Comparison of ENCODE assay signal across 34 cellular contexts in the genomic region with DNA sequence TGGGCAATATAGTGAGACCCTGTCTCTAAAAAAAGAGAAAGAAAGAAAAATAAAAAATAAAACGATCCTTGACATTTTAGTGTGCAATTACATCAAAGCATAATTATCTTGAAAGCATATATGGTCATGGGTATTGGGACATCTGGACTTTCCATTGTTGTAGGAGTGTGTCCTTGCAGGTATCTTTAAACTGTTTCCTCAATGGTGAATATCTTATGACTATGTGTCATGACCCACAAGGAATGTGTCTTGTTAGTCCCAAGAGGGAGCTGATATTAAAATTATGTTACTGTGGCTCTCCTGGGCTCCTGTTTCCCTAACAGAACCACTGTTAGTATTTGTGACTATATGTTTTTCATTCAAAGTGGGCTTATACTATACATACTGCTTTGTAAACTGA. TPM values are rescaled to one million over a fixed set of nuclear protein-coding genes. Genes with fewer than 3 reads are reported as not detected.
"Had no signal": no experiment of that assay in that cellular context is flagged by ENCODE, and none has a peak within 500 bp of the region (broad histone marks: within the 10 kb centered on the region; RNA-seq: fewer than 3 reads in every experiment).

No MANE protein-coding gene starts in this region.

- H3K4me3 ChIP-seq: coronary artery, dorsolateral prefrontal cortex, esophagus squamous epithelium, gastroesophageal sphincter had no signal

- H3K9me3 ChIP-seq: esophagus squamous epithelium, gastroesophageal sphincter had no signal

- H3K27me3 Mint-ChIP-seq: activated naive CD8-positive, alpha-beta T cell; central memory CD8-positive, alpha-beta T cell; dendritic cell treated with granulocyte-macrophage colony-stimulating factor and Interleukin-4, amounts not matched to agents 40 ng/mL and 50 ng/mL, for 4 days had no signal

- H3K36me3 ChIP-seq: brain microvascular endothelial cell, esophagus squamous epithelium, gastroesophageal sphincter had no signal

- DNase-seq: activated CD4-positive, alpha-beta memory T cell treated with anti-CD3 and anti-CD28 coated beads for 36 hours; activated CD4-positive, alpha-beta T cell treated with anti-CD3 and anti-CD28 coated beads for 36 hours; activated CD4-positive, alpha-beta T cell treated with anti-CD3 and anti-CD28 coated beads, Interleukin-2, amount 10 ng/mL, durations not matched to agents 24 days and 14 days; activated CD4-positive, CD25-positive, alpha-beta regulatory T cell; activated CD4-positive, CD25-positive, alpha-beta regulatory T cell treated with anti-CD3 and anti-CD28 coated beads, Interleukin-2, amount 50 U/mL, for 72 hours; activated CD8-positive, alpha-beta memory T cell treated with anti-CD3 and anti-CD28 coated beads, Interleukin-2, amount 10 ng/mL, durations not matched to agents 7 days and 5 days; activated CD8-positive, alpha-beta memory T cell treated with anti-CD3 and anti-CD28 coated beads, Interleukin-2, amount 50 U/mL, for 4 hours; activated CD8-positive, alpha-beta T cell treated with anti-CD3 and anti-CD28 coated beads, Interleukin-2, amount 10 ng/mL, durations not matched to agents 7 days and 5 days; activated gamma-delta T cell; activated naive CD4-positive, alpha-beta T cell; activated naive CD4-positive, alpha-beta T cell treated with anti-CD3 and anti-CD28 coated beads, Interleukin-2, amount 50 U/mL, for 16 hours; activated T-cell treated with anti-CD3 and anti-CD28 coated beads, Interleukin-2, amount 50 U/mL, for 1 hour; activated T-cell treated with anti-CD3 and anti-CD28 coated beads, Interleukin-2, amount 50 U/mL, for 48 hours; amniotic stem cell; anterior cingulate cortex; brain microvascular endothelial cell; dorsolateral prefrontal cortex; effector memory CD4-positive, alpha-beta T cell; endodermal cell; esophagus squamous epithelium; foreskin melanocyte; T-helper 2 cell had no signal

- H3K27me3 ChIP-seq: brain microvascular endothelial cell, dorsolateral prefrontal cortex, esophagus squamous epithelium, gastroesophageal sphincter had no signal

- ATAC-seq: activated CD8-positive, alpha-beta memory T cell treated with anti-CD3 and anti-CD28 coated beads, Interleukin-2, amount 10 ng/mL, durations not matched to agents 7 days and 5 days; activated CD8-positive, alpha-beta T cell treated with anti-CD3 and anti-CD28 coated beads, Interleukin-2, amount 10 ng/mL, durations not matched to agents 7 days and 5 days; gastroesophageal sphincter had no signal

- H3K27ac ChIP-seq: brain microvascular endothelial cell, coronary artery, dorsolateral prefrontal cortex, esophagus squamous epithelium, gastroesophageal sphincter had no signal

- H3K4me1 Mint-ChIP-seq: central memory CD8-positive, alpha-beta T cell had no signal

- H3K4me1 ChIP-seq: esophagus squamous epithelium, gastroesophageal sphincter had no signal

- H3K9me3 Mint-ChIP-seq: activated CD4-positive, alpha-beta memory T cell treated with anti-CD3 and anti-CD28 coated beads for 36 hours; activated CD4-positive, alpha-beta T cell treated with anti-CD3 and anti-CD28 coated beads, Interleukin-2, amount 10 ng/mL, durations not matched to agents 24 days and 14 days; activated T-helper 1 cell treated with anti-CD3 and anti-CD28 coated beads, Interleukin-12 subunit alpha, Interleukin-12 subunit beta, Interleukin-2, Interleukin-4 antibody, amounts not matched to agents 30 ng/mL and 10 ng/mL and 1 ng/mL, durations not matched to agents 14 hours and 24 hours and 36 hours; central memory CD8-positive, alpha-beta T cell; dendritic cell treated with granulocyte-macrophage colony-stimulating factor and Interleukin-4, amounts not matched to agents 40 ng/mL and 50 ng/mL, for 4 days; endodermal cell had no signal

- H3K36me3 Mint-ChIP-seq: activated CD4-positive, alpha-beta memory T cell treated with anti-CD3 and anti-CD28 coated beads for 36 hours; activated CD8-positive, alpha-beta memory T cell treated with anti-CD3 and anti-CD28 coated beads, Interleukin-2, amount 10 ng/mL, durations not matched to agents 7 days and 5 days; activated naive CD8-positive, alpha-beta T cell had no signal

- H3K27ac Mint-ChIP-seq: activated CD4-positive, alpha-beta memory T cell treated with anti-CD3 and anti-CD28 coated beads for 36 hours; activated CD4-positive, alpha-beta T cell treated with anti-CD3 and anti-CD28 coated beads for 36 hours; activated CD4-positive, alpha-beta T cell treated with anti-CD3 and anti-CD28 coated beads, Interleukin-2, amount 10 ng/mL, durations not matched to agents 24 days and 14 days; activated CD8-positive, alpha-beta memory T cell treated with anti-CD3 and anti-CD28 coated beads, Interleukin-2, amount 10 ng/mL, durations not matched to agents 7 days and 5 days; activated CD8-positive, alpha-beta T cell treated with anti-CD3 and anti-CD28 coated beads, Interleukin-2, amount 10 ng/mL, durations not matched to agents 7 days and 5 days; activated naive CD8-positive, alpha-beta T cell; activated T-helper 1 cell treated with anti-CD3 and anti-CD28 coated beads, Interleukin-12 subunit alpha, Interleukin-12 subunit beta, Interleukin-2, Interleukin-4 antibody, amounts not matched to agents 30 ng/mL and 10 ng/mL and 1 ng/mL, durations not matched to agents 14 hours and 24 hours and 36 hours; dendritic cell treated with granulocyte-macrophage colony-stimulating factor and Interleukin-4, amounts not matched to agents 40 ng/mL and 50 ng/mL, for 4 days; endodermal cell had no signal

- FAIRE-seq: astrocyte had no signal

- H3K4me3 Mint-ChIP-seq: activated CD4-positive, alpha-beta memory T cell treated with anti-CD3 and anti-CD28 coated beads for 36 hours; activated CD4-positive, alpha-beta T cell treated with anti-CD3 and anti-CD28 coated beads for 36 hours; activated CD4-positive, alpha-beta T cell treated with anti-CD3 and anti-CD28 coated beads, Interleukin-2, amount 10 ng/mL, durations not matched to agents 24 days and 14 days; activated CD8-positive, alpha-beta memory T cell treated with anti-CD3 and anti-CD28 coated beads, Interleukin-2, amount 10 ng/mL, durations not matched to agents 7 days and 5 days; activated CD8-positive, alpha-beta T cell treated with anti-CD3 and anti-CD28 coated beads, Interleukin-2, amount 10 ng/mL, durations not matched to agents 7 days and 5 days; activated naive CD8-positive, alpha-beta T cell; activated T-helper 1 cell treated with anti-CD3 and anti-CD28 coated beads, Interleukin-12 subunit alpha, Interleukin-12 subunit beta, Interleukin-2, Interleukin-4 antibody, amounts not matched to agents 30 ng/mL and 10 ng/mL and 1 ng/mL, durations not matched to agents 14 hours and 24 hours and 36 hours; central memory CD8-positive, alpha-beta T cell; dendritic cell treated with granulocyte-macrophage colony-stimulating factor and Interleukin-4, amounts not matched to agents 40 ng/mL and 50 ng/mL, for 4 days; endodermal cell had no signal

RNA-seq across cellular contexts. Expression of a gene that starts 50.9 kb away (rescaled TPM):
- total RNA-seq: activated CD4-positive, alpha-beta memory T cell treated with anti-CD3 and anti-CD28 coated beads for 36 hours; activated CD4-positive, alpha-beta T cell treated with anti-CD3 and anti-CD28 coated beads for 36 hours; activated CD4-positive, alpha-beta T cell treated with anti-CD3 and anti-CD28 coated beads, Interleukin-2, amount 10 ng/mL, durations not matched to agents 24 days and 14 days; activated CD8-positive, alpha-beta memory T cell treated with anti-CD3 and anti-CD28 coated beads for 36 hours; activated CD8-positive, alpha-beta memory T cell treated with anti-CD3 and anti-CD28 coated beads, Interleukin-2, amount 10 ng/mL, durations not matched to agents 7 days and 5 days; activated CD8-positive, alpha-beta T cell treated with anti-CD3 and anti-CD28 coated beads, Interleukin-2, amount 10 ng/mL, durations not matched to agents 7 days and 5 days; activated T-helper 1 cell treated with anti-CD3 and anti-CD28 coated beads, Interleukin-12 subunit alpha, Interleukin-12 subunit beta, Interleukin-2, Interleukin-4 antibody, amounts not matched to agents 30 ng/mL and 10 ng/mL and 1 ng/mL, durations not matched to agents 14 hours and 24 hours and 36 hours; fibroblast of lung; fibroblast of villous mesenchyme; glomerular endothelial cell; T-helper 1 cell treated with Interleukin-12 subunit alpha and Interleukin-12 subunit beta and Interleukin-4 antibody, amounts not matched to agents 30 ng/mL and 1 ng/mL, for 36 hours had no signal
